In genomic region chr17:77460514-77461046, GRCh38 we compare ENCODE assay signal across 8 cellular contexts.
DNase-seq lines count a peak whose midpoint lies in the region; ATAC-seq and FAIRE-seq lines count a peak whose summit lies in the region.

No MANE protein-coding gene starts in this region.

- H3K36me3 ChIP-seq in small intestine (ENCODE audit: control insufficient read depth in 2 of 2, insufficient read depth in 2 of 2, low read length in 2 of 2), result no peaks in the 10 kb centered on the region

- H3K4me1 ChIP-seq in small intestine (ENCODE audit: control insufficient read depth in 2 of 2, insufficient read depth in 1 of 2, low read depth in 1 of 2, low read length in 1 of 2), result peaks cover 11 to 20% of the 10 kb centered on the region in 2 donors

- peak overlapping the region; percentile 92 to 94 for H3K27ac ChIP-seq in small intestine (ENCODE audit: low read depth in 1 of 2, low read length in 1 of 2)

- intact Hi-C loops in Right ventricle myocardium superior (cut with DNase I), result no loop called here

- H3K4me3 ChIP-seq in small intestine (ENCODE audit: low read depth in 1 of 2, low read length in 2 of 2), result peak overlapping the region in 1 of 2 donors; percentile 32

- WGBS in small intestine, 3 donors, result 24 to 48% (median 31%) methylated on average over 9 of the region's 9 CpGs

- no peaks in the 10 kb centered on the region for H3K9me3 ChIP-seq in small intestine (ENCODE audit: control insufficient read depth, low read depth)

- DNase-seq in SKM-1 treated with dmso at 0.1 percent for 144 hours (lab: John Stamatoyannopoulos, UW; ENCODE audit: unreplicated experiment) (peak; percentile 68), Right ventricle myocardium superior (peak; percentile 42), small intestine (no peak), amygdala (lab: John Stamatoyannopoulos, UW) (no peak), OCI-M2 (lab: John Stamatoyannopoulos, UW; ENCODE audit: unreplicated experiment) (no peak)
- no peak for DNase-seq in stimulated activated CD4-positive, alpha-beta T cell treated with anti-CD3 and anti-CD28 coated beads, Interleukin-4, amount 100 ng/mL, for 24 hours

- ATAC-seq in HG02610 (IDR thresholded peaks at IDR 0.05; ENCODE audit: unreplicated experiment), result peak; percentile 2
- no peak for ATAC-seq in Right ventricle myocardium superior (ENCODE audit: poor library complexity)
- no peak for ATAC-seq in GM21390 (IDR thresholded peaks at IDR 0.05; ENCODE audit: unreplicated experiment)

- FAIRE-seq in small intestine (lab: Jason Lieb, UNC), result no peak

- no peaks in the 10 kb centered on the region for H3K27me3 ChIP-seq in small intestine (ENCODE audit: control insufficient read depth in 2 of 2, insufficient read depth in 2 of 2, low read length in 2 of 2)

Comparison
In these comparisons a context has a peak if more than half of its experiments do, and no peak if none do; other contexts are left out.
1. DNase-seq: peak in SKM-1 treated with dmso at 0.1 percent for 144 hours (single experiment) and Right ventricle myocardium superior (single experiment); none in small intestine (single experiment), amygdala (0 of 56), OCI-M2 (single experiment) and stimulated activated CD4-positive, alpha-beta T cell treated with anti-CD3 and anti-CD28 coated beads, Interleukin-4, amount 100 ng/mL, for 24 hours (single experiment).